Comparison of ENCODE assay signal across 22 cellular contexts in the genomic region with DNA sequence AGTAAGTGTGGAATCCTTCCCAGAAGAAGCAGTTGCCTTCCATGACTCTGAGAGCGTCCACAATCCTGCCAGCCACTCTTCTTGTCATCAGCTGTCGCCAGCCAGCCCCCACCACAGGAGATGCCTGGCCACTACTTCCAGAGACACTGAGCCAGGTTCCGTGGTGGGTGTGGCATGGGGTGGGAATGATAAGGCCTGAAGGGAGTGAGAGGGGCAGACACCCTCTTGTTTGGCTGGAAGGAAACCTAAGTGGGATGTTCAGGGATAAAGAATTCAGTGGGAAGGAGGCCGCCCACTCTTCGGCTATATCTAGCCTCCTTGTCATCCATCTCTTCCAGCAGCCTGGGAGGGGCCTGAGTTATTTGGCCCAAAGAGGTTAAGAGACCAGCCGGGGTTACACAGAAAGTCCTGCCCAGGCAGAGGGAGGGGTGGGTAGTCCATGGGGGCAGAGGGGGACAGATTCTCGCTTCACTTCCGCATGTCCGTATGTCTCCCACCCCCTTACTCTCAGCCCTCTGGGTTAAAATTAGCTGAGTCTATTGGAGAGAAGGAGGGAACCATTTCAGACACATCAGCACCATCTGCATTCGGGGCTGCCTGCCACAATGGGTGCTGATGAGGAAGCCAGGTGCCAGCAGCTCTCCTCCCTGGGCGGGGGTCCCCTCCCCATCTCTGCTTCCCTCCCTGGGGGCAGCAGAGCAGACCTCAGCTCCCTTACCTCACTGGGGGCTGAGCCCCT.
DNase-seq lines count a peak whose midpoint lies in the region; ATAC-seq, FAIRE-seq and TF ChIP-seq lines count a peak whose summit lies in the region.
"Had no signal": no experiment of that assay in that cellular context is flagged by ENCODE, and none has a peak within 500 bp of the region (broad histone marks: within the 10 kb centered on the region; RNA-seq: fewer than 3 reads in every experiment).

No MANE protein-coding gene starts in this region.

- H3K27me3 Mint-ChIP-seq in CD14-positive monocyte (ENCODE audit: low read depth in 3 of 3), result peaks cover 57 to 94% (median 72%) of the 10 kb centered on the region in 3 donors

- TF ChIP-seq POLR2A in vagina (IDR thresholded peaks at IDR 0.05) (no peak), H54 (IDR thresholded peaks at IDR 0.05; ENCODE audit: low read depth, low read length) (no peak)

- H3K36me3 ChIP-seq in OCI-LY3 (replicated peaks; ENCODE audit: low read depth, low read length) (no peaks in the 10 kb centered on the region), vagina (no peaks in the 10 kb centered on the region)
- H3K36me3 ChIP-seq: suprapubic skin had no signal

- FAIRE-seq in frontal cortex (lab: Jason Lieb, UNC), result no peak
- FAIRE-seq in H54 (lab: Jason Lieb, UNC), result no peak
- FAIRE-seq: GM12878, GM19239 had no signal

- H3K79me2 ChIP-seq in OCI-LY3 (ENCODE audit: low read length), result no peaks in the 10 kb centered on the region

- intact Hi-C loops in Right ventricle myocardium superior (cut with DNase I), result no loop called here
- intact Hi-C loops in vagina (cut with DNase I), result no loop called here
- intact Hi-C loops in CD14-positive monocyte (cut with micrococcal nuclease), result no loop called here

- ATAC-seq in Right ventricle myocardium superior (ENCODE audit: poor library complexity), result peak; percentile 45
- ATAC-seq: mucosa of descending colon had no signal

- peaks cover 47% of the 10 kb centered on the region for H3K27me3 ChIP-seq in OCI-LY3 (ENCODE audit: low read depth, low read length)
- H3K27me3 ChIP-seq in vagina, result no peaks in the 10 kb centered on the region
- H3K27me3 ChIP-seq: suprapubic skin had no signal

- TF ChIP-seq CTCF in OCI-LY3 (IDR thresholded peaks at IDR 0.05; ENCODE audit: low read depth, low read length), result no peak
- no peak for TF ChIP-seq CTCF in vagina (IDR thresholded peaks at IDR 0.05)
- TF ChIP-seq CTCF in CD14-positive monocyte (IDR thresholded peaks at IDR 0.05), result no peak

- peak overlapping the region in 1 of 2 donors; percentile 46 for H3K4me3 Mint-ChIP-seq in CD14-positive monocyte
- H3K4me3 Mint-ChIP-seq: central memory CD8-positive, alpha-beta T cell had no signal

- H3K9me3 Mint-ChIP-seq in CD14-positive monocyte, result peaks cover 0 to 4% (median 0%) of the 10 kb centered on the region in 7 donors
- H3K9me3 Mint-ChIP-seq: central memory CD8-positive, alpha-beta T cell had no signal

- peaks cover 0 to 2% of the 10 kb centered on the region in 2 donors for H3K36me3 Mint-ChIP-seq in CD14-positive monocyte

- H4K20me1 ChIP-seq in OCI-LY3 (ENCODE audit: insufficient read depth, low read length), result no peaks in the 10 kb centered on the region

- H3K9me3 ChIP-seq in OCI-LY3 (ENCODE audit: insufficient read depth, low read length) (no peaks in the 10 kb centered on the region), vagina (no peaks in the 10 kb centered on the region)
- H3K9me3 ChIP-seq: mucosa of descending colon, suprapubic skin had no signal

- H3K27ac ChIP-seq in OCI-LY3 (ENCODE audit: low read length) (no peak overlapping the region), vagina (peak overlapping the region; percentile 0)
- H3K27ac ChIP-seq: suprapubic skin had no signal

- no peak overlapping the region for H3K9ac ChIP-seq in OCI-LY3 (ENCODE audit: low read length)

- peaks cover 27% of the 10 kb centered on the region for H3K4me1 Mint-ChIP-seq in CD14-positive monocyte

- peaks cover 8% of the 10 kb centered on the region for H3K4me1 ChIP-seq in OCI-LY3 (ENCODE audit: low read length)
- no peaks in the 10 kb centered on the region for H3K4me1 ChIP-seq in vagina

- peak overlapping the region; percentile 23; the same call in 1 of the 2 replicates for H3K4me2 ChIP-seq in OCI-LY3 (ENCODE audit: low read length)

- H2AFZ ChIP-seq in OCI-LY3 (ENCODE audit: low read depth, low read length), result 0 out of 2 replicates have a peak overlapping the region, but pooled peaks have one; percentile 64

- 0 out of 2 replicates have a peak overlapping the region, but pooled peaks have one; percentile 6 for H3K4me3 ChIP-seq in OCI-LY3 (ENCODE audit: low read length)
- H3K4me3 ChIP-seq in vagina, result no peak overlapping the region
- H3K4me3 ChIP-seq: GM12878, mucosa of descending colon, suprapubic skin had no signal

- no peak overlapping the region for H3K27ac Mint-ChIP-seq in CD14-positive monocyte

- no peak for DNase-seq in Right ventricle myocardium superior
- DNase-seq in occipital lobe (lab: John Stamatoyannopoulos, UW), result peak; percentile 45
- no peak for DNase-seq in vagina (ENCODE audit: extremely low spot score in 2 of 2)
- no peak for DNase-seq in CD14-positive monocyte (ENCODE audit: low spot score)
- no peak for DNase-seq in frontal cortex (ENCODE audit: low spot score in 2 of 2)
- no peak for DNase-seq in H54 (ENCODE audit: insufficient read length, low spot score)
- DNase-seq: activated CD4-positive, alpha-beta T cell treated with anti-CD3 and anti-CD28 coated beads, Interleukin-2, amount 50 U/mL, for 4 hours; activated CD8-positive, alpha-beta memory T cell treated with anti-CD3 and anti-CD28 coated beads, Interleukin-2, amount 50 U/mL, for 48 hours; activated effector memory CD4-positive, alpha-beta T cell treated with anti-CD3 and anti-CD28 coated beads, Interleukin-2, amount 50 U/mL, for 16 hours; DMS53; effector CD4-positive, alpha-beta T cell; GF-D8; KBM-7; mucosa of descending colon; NCI-H187 treated with DMSO at 0.1 percent for 48 hours; NCI-H345; stimulated activated CD8-positive, alpha-beta memory T cell treated with anti-CD3 and anti-CD28 coated beads, Interleukin-4, amount 100 ng/mL, for 48 hours had no signal
